1 cellular context compared by ENCODE assay signal in genomic region chr2:151409601-151410484, GRCh38.
TF ChIP-seq lines count a peak whose summit lies in the region.

Gene RIF1, plus strand, starts transcription at chr2:151409902. Its CDS starts 522 bp downstream, at chr2:151410424.

TF ChIP-seq in K562, 482 proteins besides CTCF, POLR2A, EP300 and RAD21 (continued from another document and continues in another):
- TF ChIP-seq RNF219 (CRISPR knock-in tag; IDR thresholded peaks at IDR 0.05) (no peak), IRF1 (CRISPR knock-in tag; IDR thresholded peaks at IDR 0.05; ENCODE audit: borderline replicate concordance) (peak; percentile 77; the same call in 1 of the 2 replicates), CSDE1 (IDR thresholded peaks at IDR 0.05) (no peak), CBX5 (IDR thresholded peaks at IDR 0.05; ENCODE audit: borderline replicate concordance, low read depth) (no peak), PYGO2 (tag; IDR thresholded peaks at IDR 0.05) (no peak), ZNF133 (CRISPR knock-in tag; IDR thresholded peaks at IDR 0.05) (no peak), KAT7 (CRISPR knock-in tag; IDR thresholded peaks at IDR 0.05; ENCODE audit: borderline replicate concordance) (peak; percentile 99; the same call in 1 of the 2 replicates), SREBF2 (CRISPR knock-in tag; IDR thresholded peaks at IDR 0.05) (no peak), ERF (CRISPR knock-in tag; IDR thresholded peaks at IDR 0.05) (no peak), MCM2 (IDR thresholded peaks at IDR 0.05; ENCODE audit: low read depth) (no peak), PCBP2 (IDR thresholded peaks at IDR 0.05; ENCODE audit: low read depth, low read length, poor library complexity, severe bottlenecking) (no peak), MYC (IDR thresholded peaks at IDR 0.05; ENCODE audit: low read depth, low read length) (peak; percentile 98), MYC (CRISPR knock-in tag; IDR thresholded peaks at IDR 0.05; ENCODE audit: borderline replicate concordance, low read depth) (peak; percentile 96), ZC3H4 (CRISPR knock-in tag; IDR thresholded peaks at IDR 0.05; ENCODE audit: borderline replicate concordance) (no peak), ZNF239 (CRISPR knock-in tag; IDR thresholded peaks at IDR 0.05) (no peak), SAP30 (IDR thresholded peaks at IDR 0.05; ENCODE audit: borderline replicate concordance, insufficient read depth, low read depth, low read length, poor library complexity, severe bottlenecking) (peak; percentile 75), HBP1 (CRISPR knock-in tag; IDR thresholded peaks at IDR 0.05) (no peak), ASH1L (IDR thresholded peaks at IDR 0.05; ENCODE audit: borderline replicate concordance, low read depth, partially characterized antibody) (no peak), ZBTB2 (IDR thresholded peaks at IDR 0.05) (no peak), CHD7 (IDR thresholded peaks at IDR 0.05; ENCODE audit: low read depth, low read length) (no peak), ZNF699 (CRISPR knock-in tag; IDR thresholded peaks at IDR 0.05; ENCODE audit: insufficient replicate concordance) (no peak), ZNF316 (IDR thresholded peaks at IDR 0.05) (0 out of 2 replicates have a peak, but pooled peaks have one; percentile 8), HMGN3 (IDR thresholded peaks at IDR 0.05; ENCODE audit: borderline replicate concordance, extremely low read depth, insufficient read length, low read depth, low read length) (peak; percentile 6), PTRF (tag; IDR thresholded peaks at IDR 0.05) (no peak), SRSF3 (IDR thresholded peaks at IDR 0.05; ENCODE audit: insufficient read depth, low read length) (no peak; the same call in 1 of the 2 replicates), ZC3H11A (IDR thresholded peaks at IDR 0.05; ENCODE audit: low read depth, low read length) (no peak), GTF2E2 (tag; IDR thresholded peaks at IDR 0.05) (no peak; the same call in 1 of the 2 replicates), YY1 (IDR thresholded peaks at IDR 0.05; ENCODE audit: borderline replicate concordance in 1 of 3, control insufficient read depth in 1 of 3, extremely low read depth in 1 of 3, insufficient read depth in 3 of 3, insufficient read length in 1 of 3, insufficient replicate concordance in 2 of 3, low read depth in 1 of 3, low read length in 2 of 3) (peak; percentile 93 to 99 (median 98)), SMARCC2 (IDR thresholded peaks at IDR 0.05; ENCODE audit: low read depth) (no peak), CREB3 (tag; conservative IDR thresholded peaks at IDR 0.05; ENCODE audit: low read depth) (no peak), BHLHE40 (IDR thresholded peaks at IDR 0.05; ENCODE audit: low read length) (peak; percentile 92), GATAD2A (IDR thresholded peaks at IDR 0.05) (no peak), TCF7L2 (IDR thresholded peaks at IDR 0.05; ENCODE audit: low read depth, low read length) (no peak), ILK (tag; IDR thresholded peaks at IDR 0.05; ENCODE audit: borderline replicate concordance, low read depth) (no peak), E2F8 (IDR thresholded peaks at IDR 0.05; ENCODE audit: low read depth, partially characterized antibody) (peak; percentile 100), CHD2 (IDR thresholded peaks at IDR 0.05; ENCODE audit: low read depth, low read length) (peak; percentile 48; the same call in 1 of the 2 replicates)
